ENCODE assay signal across 10 cellular contexts in the genomic region with DNA sequence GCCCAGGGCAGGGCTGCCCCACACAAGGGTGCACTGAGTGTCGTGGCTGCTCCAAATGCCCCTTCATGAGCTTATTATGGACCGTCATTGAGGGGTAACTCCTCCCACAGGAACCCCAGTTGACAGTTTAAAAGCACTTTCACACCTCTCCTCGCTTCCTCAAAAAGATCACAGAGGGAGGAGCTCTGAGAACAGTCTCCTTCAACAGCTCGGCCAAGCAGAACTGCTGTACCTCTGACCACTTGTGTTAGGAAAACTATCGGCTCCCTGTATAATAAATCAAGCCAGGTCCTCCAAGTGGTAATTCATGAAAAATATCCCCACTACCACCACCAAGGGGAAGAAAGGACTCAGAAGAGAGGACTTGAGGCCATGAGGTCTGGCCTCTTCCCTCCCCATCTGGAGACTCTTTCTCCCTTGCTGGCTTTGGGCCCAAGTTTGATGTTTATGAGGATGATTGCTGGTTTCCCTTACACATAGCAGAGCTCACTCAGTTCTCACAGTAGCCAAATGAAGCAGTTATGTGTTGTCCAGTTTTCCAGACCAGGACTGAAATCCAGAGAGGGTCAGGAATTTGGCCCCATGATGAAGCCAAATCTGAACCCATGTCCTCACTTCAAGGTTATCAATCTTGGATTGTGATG. TPM values are rescaled to one million over a fixed set of nuclear protein-coding genes. Genes with fewer than 3 reads are reported as not detected.
DNase-seq lines count a peak whose midpoint lies in the region; ATAC-seq and TF ChIP-seq lines count a peak whose summit lies in the region.
"Had no signal": no experiment of that assay in that cellular context is flagged by ENCODE, and none has a peak within 500 bp of the region (broad histone marks: within the 10 kb centered on the region; RNA-seq: fewer than 3 reads in every experiment).

No MANE protein-coding gene starts in this region.

- CTCF ChIA-PET in AG04450 (lab: Charles Lee), result interaction anchor here (0.7 to 1.2 kb wide), 3 partner anchors 18 to 128 kb away, joined by 3 to 4 read pairs (median 3); no protein-coding TSS in a partner anchor

- H3K27ac ChIP-seq in AG04450 (ENCODE audit: low read depth, low read length) (peak overlapping the region; percentile 4), RWPE2 (ENCODE audit: poor library complexity, severe bottlenecking) (no peak overlapping the region), left lung (peak overlapping the region in 1 of 2 donors; percentile 7)

- H3K36me3 ChIP-seq in RWPE2 (ENCODE audit: low read depth) (peaks cover 68% of the 10 kb centered on the region), left lung (peaks cover 0 to 85% of the 10 kb centered on the region in 2 donors)

- no peak overlapping the region for H3K4me3 ChIP-seq in AG04450 (ENCODE audit: low read depth, low read length)
- no peak overlapping the region for H3K4me3 ChIP-seq in RWPE2 (ENCODE audit: severe bottlenecking)
- no peak overlapping the region for H3K4me3 ChIP-seq in left lung

- H3K9me3 ChIP-seq in AG04450 (ENCODE audit: control insufficient read depth, insufficient read depth, low read length) (no peaks in the 10 kb centered on the region), RWPE2 (ENCODE audit: severe bottlenecking) (no peaks in the 10 kb centered on the region), left lung (no peaks in the 10 kb centered on the region)

- POLR2A ChIA-PET in AG04450 (lab: Yijun Ruan, JAX), result interaction anchor here (1.3 to 1.5 kb wide), 2 partner anchors 14 to 48 kb away, joined by 3 to 4 read pairs; no protein-coding TSS in a partner anchor

- H3K4me1 ChIP-seq in RWPE2 (ENCODE audit: insufficient read depth, poor library complexity, severe bottlenecking) (no peaks in the 10 kb centered on the region), left lung (peaks cover 0 to 18% of the 10 kb centered on the region in 2 donors)

- peak; percentile 71 for ATAC-seq in GM21381 (IDR thresholded peaks at IDR 0.05; ENCODE audit: unreplicated experiment)
- 0 out of 3 replicates have a peak, but pooled peaks have one; percentile 5 for ATAC-seq in RWPE2 (ENCODE audit: low read depth)
- ATAC-seq in left lung, result peak; percentile 16
- no peak for ATAC-seq in HG02798 (IDR thresholded peaks at IDR 0.05; ENCODE audit: poor library complexity, unreplicated experiment)

- intact Hi-C loops in left lung (cut with DNase I), result no loop called here

- DNase-seq in AG04450 (ENCODE audit: low read depth, low spot score) (no peak), RWPE2 (ENCODE audit: low spot score) (no peak), left lung (no peak), NCI-H1092 treated with DMSO at 0.1 percent for 48 hours (lab: John Stamatoyannopoulos, UW) (no peak), NCI-H446 treated with DMSO at 0.1 percent for 48 hours (lab: John Stamatoyannopoulos, UW) (no peak), NCI-H2081 treated with DMSO at 0.1 percent for 48 hours (lab: John Stamatoyannopoulos, UW) (no peak)
- DNase-seq: activated naive CD8-positive, alpha-beta T cell treated with anti-CD3 and anti-CD28 coated beads, Interleukin-2, amount 10 ng/mL, durations not matched to agents 7 days and 5 days had no signal

- H3K27me3 ChIP-seq in AG04450 (ENCODE audit: control insufficient read depth, insufficient read depth, low read length) (no peaks in the 10 kb centered on the region), RWPE2 (ENCODE audit: insufficient read depth, poor library complexity, severe bottlenecking) (no peaks in the 10 kb centered on the region), left lung (no peaks in the 10 kb centered on the region)

- 0 out of 2 replicates have a peak, but pooled peaks have one; percentile 1 for TF ChIP-seq CTCF in AG04450 (IDR thresholded peaks at IDR 0.05; ENCODE audit: low read depth, low read length)
- TF ChIP-seq CTCF in RWPE2 (IDR thresholded peaks at IDR 0.05; ENCODE audit: poor library complexity, severe bottlenecking), result no peak
- TF ChIP-seq CTCF in left lung (IDR thresholded peaks at IDR 0.05), result no peak

RNA-seq across cellular contexts. Expression of a gene that starts 8.7 kb away (rescaled TPM):
- 9.2 and 11.5 TPM in 2 replicates for polyA plus RNA-seq in AG04450 (2011; rRNA removed)
- polyA minus RNA-seq in AG04450 (2011; rRNA and poly(A)+ RNA removed), result 9.4 and 10.1 TPM in 2 replicates
- total RNA-seq in left lung, result 10 to 100 TPM; 23.9 to 26.3 TPM

RNA-seq across cellular contexts. Expression of a gene that starts 14.9 kb away (rescaled TPM):
- 27.0 and 37.7 TPM in 2 replicates for polyA plus RNA-seq in AG04450 (2011; rRNA removed)
- 19.3 and 32.2 TPM in 2 replicates for polyA minus RNA-seq in AG04450 (2011; rRNA and poly(A)+ RNA removed)
- total RNA-seq in left lung, result 10 to 100 TPM; 23.8 to 28.7 TPM

RNA-seq across cellular contexts. Expression of a gene that starts 15.1 kb away (rescaled TPM):
- polyA plus RNA-seq in AG04450 (2011; rRNA removed), result 4.5 and 4.6 TPM in 2 replicates
- polyA minus RNA-seq in AG04450 (2011; rRNA and poly(A)+ RNA removed), result 13.5 and 14.2 TPM in 2 replicates
- total RNA-seq in left lung, result 1 to 10 TPM; 3.5 to 4.5 TPM

RNA-seq across cellular contexts. Expression of a gene that starts 15.2 kb away (rescaled TPM):
- polyA plus RNA-seq in AG04450 (2011; rRNA removed), result 0.38 and 0.45 TPM in 2 replicates
- polyA minus RNA-seq in AG04450 (2011; rRNA and poly(A)+ RNA removed), result 0.46 TPM in 1 of 2 replicates, not detected in the other
- total RNA-seq in left lung, result under 1 TPM; 0.42 to 0.61 TPM
- total RNA-seq: activated naive CD8-positive, alpha-beta T cell treated with anti-CD3 and anti-CD28 coated beads, Interleukin-2, amount 10 ng/mL, durations not matched to agents 7 days and 5 days; lung microvascular endothelial cell had no signal

RNA-seq across cellular contexts. Expression of a gene that starts 29.8 kb away (rescaled TPM):
- 25.3 and 27.8 TPM in 2 replicates for polyA plus RNA-seq in AG04450 (2011; rRNA removed)
- 26.3 and 31.0 TPM in 2 replicates for polyA minus RNA-seq in AG04450 (2011; rRNA and poly(A)+ RNA removed)
- 10 to 100 TPM in 1 of 2 donors, 1 to 10 TPM in 1; 5.9 to 17.1 TPM for total RNA-seq in left lung
